ENCODE assay signal across 28 cellular contexts in genomic region chr13:113150545-113151365, GRCh38. TPM values are rescaled to one million over a fixed set of nuclear protein-coding genes. Genes with fewer than 3 reads are reported as not detected.
A peak's percentile ranks its signal among the peaks of the same experiment; 100 is the strongest.
DNase-seq lines count a peak whose midpoint lies in the region; ATAC-seq and TF ChIP-seq lines count a peak whose summit lies in the region.
"Had no signal": no experiment of that assay in that cellular context is flagged by ENCODE, and none has a peak within 500 bp of the region (broad histone marks: within the 10 kb centered on the region; RNA-seq: fewer than 3 reads in every experiment).

No MANE protein-coding gene starts in this region.

- H3T11ph ChIP-seq in H9 (ENCODE audit: low read length) = no peak overlapping the region

- no peak overlapping the region for H4K5ac ChIP-seq in H9 (ENCODE audit: insufficient read length, low read depth, low read length)

- H3K4me2 ChIP-seq in H9 (ENCODE audit: insufficient read depth, insufficient read length, low read length) = no peak overlapping the region

- H3K79me1 ChIP-seq in H9 (ENCODE audit: insufficient read depth, low read depth, low read length, poor library complexity, severe bottlenecking) = no peaks in the 10 kb centered on the region

- no peak overlapping the region for H2AFZ ChIP-seq in H9 (ENCODE audit: low read length)

- H3K56ac ChIP-seq in H9 (ENCODE audit: insufficient read length, low read depth, low read length) = no peak overlapping the region

- H3K4me3 ChIP-seq in CD8-positive, alpha-beta memory T cell (ENCODE audit: low read length) = no peak overlapping the region
- H3K4me3 ChIP-seq: ascending aorta, SJSA1 had no signal

- no peak overlapping the region for H3K4ac ChIP-seq in H9 (ENCODE audit: low read depth, low read length)

- no peak overlapping the region for H3K27ac ChIP-seq in CD8-positive, alpha-beta memory T cell (ENCODE audit: low read depth, low read length)
- no peak overlapping the region for H3K27ac ChIP-seq in H9 (ENCODE audit: insufficient read length, low read depth, low read length)
- H3K27ac ChIP-seq: ascending aorta, foreskin keratinocyte, SJSA1 had no signal

- H2BK12ac ChIP-seq in H9 (ENCODE audit: insufficient read length, low read depth, low read length) = no peak overlapping the region

- peaks cover 7 to 8% of the 10 kb centered on the region in 2 donors for H3K27me3 Mint-ChIP-seq in CD8-positive, alpha-beta memory T cell
- H3K27me3 Mint-ChIP-seq in H9 (ENCODE audit: low read depth) (peaks cover 32% of the 10 kb centered on the region), glutamatergic neuron (ENCODE audit: unreplicated experiment) (peaks cover 10% of the 10 kb centered on the region), neural crest cell (ENCODE audit: low read depth) (peaks cover 31% of the 10 kb centered on the region)
- H3K27me3 Mint-ChIP-seq: activated naive CD4-positive, alpha-beta T cell treated with anti-CD3 and anti-CD28 coated beads, Interleukin-2, amount 50 U/mL, for 24 hours had no signal

- H3K23ac ChIP-seq in H9 (ENCODE audit: insufficient read length, low read depth, low read length) = no peak overlapping the region

- CTCF ChIA-PET in CD8-positive, alpha-beta memory T cell (lab: Charles Lee) = no interaction called here

- no CpG with 5 or more reads among the region's 31 CpGs for WGBS in H9 (ENCODE audit: extremely low coverage, insufficient read length, low lambda C conversion rate)

- POLR2A ChIA-PET in CD8-positive, alpha-beta memory T cell (lab: Charles Lee) = no interaction called here

- no peak overlapping the region for H2BK5ac ChIP-seq in H9 (ENCODE audit: insufficient read length, low read length)

- no peak overlapping the region for H4K8ac ChIP-seq in H9 (replicated peaks; ENCODE audit: insufficient read length, low read depth, low read length)

- peak overlapping the region in 2 of 8 donors; percentile 12 to 76 for H3K27ac Mint-ChIP-seq in CD8-positive, alpha-beta memory T cell
- H3K27ac Mint-ChIP-seq in H9 (no peak overlapping the region), glutamatergic neuron (ENCODE audit: unreplicated experiment) (no peak overlapping the region), neural crest cell (ENCODE audit: unreplicated experiment) (no peak overlapping the region)
- H3K27ac Mint-ChIP-seq: activated naive CD4-positive, alpha-beta T cell treated with anti-CD3 and anti-CD28 coated beads, Interleukin-2, amount 50 U/mL, for 24 hours; stimulated activated naive B cell treated with anti-CD40 and anti-IgM and Interleukin-4, amounts not matched to agents 10 μg/mL and 1 μg/mL and 100 μg/mL, for 72 hours had no signal

- H3K4me3 Mint-ChIP-seq in CD8-positive, alpha-beta memory T cell = peak overlapping the region in 4 of 7 donors; percentile 30 to 52 (median 41)
- no peak overlapping the region for H3K4me3 Mint-ChIP-seq in H9
- peak overlapping the region; percentile 38 for H3K4me3 Mint-ChIP-seq in glutamatergic neuron (ENCODE audit: unreplicated experiment)
- peak overlapping the region; percentile 47 for H3K4me3 Mint-ChIP-seq in neural crest cell

- no peak for ATAC-seq in GM21526 (IDR thresholded peaks at IDR 0.05; ENCODE audit: low FRiP score, unreplicated experiment)
- ATAC-seq: foreskin keratinocyte; HCT116; stimulated activated naive B cell treated with anti-CD40 and anti-IgM and Interleukin-4, amounts not matched to agents 10 μg/mL and 1 μg/mL and 100 μg/mL, for 72 hours had no signal

- no peaks in the 10 kb centered on the region for H3K9me3 ChIP-seq in CD8-positive, alpha-beta memory T cell (ENCODE audit: low read length)
- H3K9me3 ChIP-seq in H9 (ENCODE audit: control insufficient read depth, low read depth, low read length) = no peaks in the 10 kb centered on the region
- H3K9me3 ChIP-seq: ascending aorta, SJSA1 had no signal

- TF ChIP-seq CTCF in H9 (conservative IDR thresholded peaks at IDR 0.05) = no peak
- no peak for TF ChIP-seq CTCF in glutamatergic neuron (IDR thresholded peaks at IDR 0.05; ENCODE audit: partially characterized antibody, unreplicated experiment)
- TF ChIP-seq CTCF in neural crest cell (conservative IDR thresholded peaks at IDR 0.05) = no peak

- H3K27me3 ChIP-seq in CD8-positive, alpha-beta memory T cell (ENCODE audit: insufficient read depth, low read length, poor library complexity, severe bottlenecking) = no peaks in the 10 kb centered on the region
- no peaks in the 10 kb centered on the region; the same call in 1 of the 2 replicates for H3K27me3 ChIP-seq in H9 (ENCODE audit: insufficient read depth, low read length)
- H3K27me3 ChIP-seq: ascending aorta, SJSA1 had no signal

- H3K9me3 Mint-ChIP-seq in CD8-positive, alpha-beta memory T cell = peaks cover 0 to 7% (median 0%) of the 10 kb centered on the region in 5 donors
- H3K9me3 Mint-ChIP-seq in H9 (peaks cover 0 to 3% of the 10 kb centered on the region in 2 experiments; a peak in 3 of 5 replicates), glutamatergic neuron (ENCODE audit: unreplicated experiment) (peaks cover 10% of the 10 kb centered on the region), neural crest cell (peaks cover 5% of the 10 kb centered on the region)
- H3K9me3 Mint-ChIP-seq: activated naive CD4-positive, alpha-beta T cell treated with anti-CD3 and anti-CD28 coated beads, Interleukin-2, amount 50 U/mL, for 24 hours had no signal

- H4K20me1 ChIP-seq in H9 (ENCODE audit: control insufficient read depth, insufficient read depth, insufficient read length) = no peaks in the 10 kb centered on the region

- H3K4me1 ChIP-seq in CD8-positive, alpha-beta memory T cell (ENCODE audit: insufficient read depth, low read length) = peaks cover 14% of the 10 kb centered on the region
- H3K4me1 ChIP-seq in H9 (ENCODE audit: insufficient read depth, low read length) = no peaks in the 10 kb centered on the region
- H3K4me1 ChIP-seq: foreskin keratinocyte had no signal

- no peak overlapping the region for H3K18ac ChIP-seq in H9 (ENCODE audit: insufficient read length, low read depth, low read length)

- no peak for DNase-seq in CD8-positive, alpha-beta memory T cell
- peak; percentile 21 for DNase-seq in H9
- no peak for DNase-seq in glutamatergic neuron
- no peak for DNase-seq in neural crest cell (ENCODE audit: low read depth, low spot score)
- DNase-seq in occipital lobe (lab: John Stamatoyannopoulos, UW) = no peak
- DNase-seq in pons (ENCODE audit: low spot score) = no peak
- DNase-seq: activated CD4-positive, alpha-beta T cell treated with anti-CD3 and anti-CD28 coated beads for 48 hours; effector CD4-positive, alpha-beta T cell; foreskin keratinocyte; GF-D8; hypothalamus; KG1; NCI-H146; NCI-H524 treated with DMSO at 0.1 percent for 48 hours; stimulated activated CD4-positive, alpha-beta T cell treated with anti-CD3 and anti-CD28 coated beads, Interleukin-1b, Interleukin-23, amount 100 ng/mL, for 48 hours; stimulated activated naive B cell treated with anti-CD40 and anti-IgM and Interleukin-4, amounts not matched to agents 10 μg/mL and 1 μg/mL and 100 μg/mL, for 72 hours had no signal

- peaks cover 12% of the 10 kb centered on the region for H3K23me2 ChIP-seq in H9 (ENCODE audit: insufficient read length, low read depth, low read length, poor library complexity, severe bottlenecking)

- H2BK15ac ChIP-seq in H9 (ENCODE audit: low read depth, low read length) = no peak overlapping the region

- H3K79me2 ChIP-seq in H9 (ENCODE audit: insufficient read depth, low read length) = no peaks in the 10 kb centered on the region

- H2BK20ac ChIP-seq in H9 (ENCODE audit: low read depth, low read length, poor library complexity, severe bottlenecking) = no peak overlapping the region

- H4K91ac ChIP-seq in H9 (ENCODE audit: insufficient read length, low read depth, low read length) = no peak overlapping the region

- no peak overlapping the region for H2AK5ac ChIP-seq in H9 (ENCODE audit: insufficient read length, low read length)

- no peak overlapping the region for H3K9ac ChIP-seq in H9 (ENCODE audit: extremely low read depth, insufficient read length, low read length)

- no peak overlapping the region for H3K14ac ChIP-seq in H9 (ENCODE audit: insufficient read depth, low read length)

- no peaks in the 10 kb centered on the region for H3K36me3 ChIP-seq in CD8-positive, alpha-beta memory T cell (ENCODE audit: insufficient read depth, low read length)
- H3K36me3 ChIP-seq: ascending aorta, SJSA1 had no signal

- peaks cover 17 to 22% (median 18%) of the 10 kb centered on the region in 3 donors for H3K4me1 Mint-ChIP-seq in CD8-positive, alpha-beta memory T cell
- H3K4me1 Mint-ChIP-seq in H9 (peaks cover 24 to 27% of the 10 kb centered on the region in 2 experiments), glutamatergic neuron (ENCODE audit: low read depth, unreplicated experiment) (peaks cover 5% of the 10 kb centered on the region), neural crest cell (peaks cover 23% of the 10 kb centered on the region)

- no peaks in the 10 kb centered on the region for H3K36me3 Mint-ChIP-seq in CD8-positive, alpha-beta memory T cell
- H3K36me3 Mint-ChIP-seq in H9 (ENCODE audit: insufficient read depth in 1 of 3, low read depth in 3 of 3) (peaks cover 0 to 4% (median 0%) of the 10 kb centered on the region in 3 experiments; a peak in 3 of 7 replicates), glutamatergic neuron (ENCODE audit: unreplicated experiment) (peaks cover 5% of the 10 kb centered on the region), neural crest cell (ENCODE audit: low read depth) (no peaks in the 10 kb centered on the region)
- H3K36me3 Mint-ChIP-seq: activated naive CD4-positive, alpha-beta T cell treated with anti-CD3 and anti-CD28 coated beads, Interleukin-2, amount 50 U/mL, for 24 hours had no signal

- H2BK120ac ChIP-seq in H9 (ENCODE audit: low read depth, low read length, poor library complexity, severe bottlenecking) = no peak overlapping the region

RNA-seq across cellular contexts. Expression of gene PROZ, which starts 7.7 kb away (rescaled TPM):
- total RNA-seq in CD8-positive, alpha-beta memory T cell = not detected
- not detected for polyA plus RNA-seq in CD8-positive, alpha-beta memory T cell
- total RNA-seq in H9 (2021) = not detected in 2 replicates
- not detected for total RNA-seq in glutamatergic neuron (ENCODE audit: unreplicated experiment)
- total RNA-seq in neural crest cell = not detected in 2 replicates
- not detected for total RNA-seq in occipital lobe
- total RNA-seq: ascending aorta; cerebellum; foreskin keratinocyte; HT1080; progenitor cell of endocrine pancreas; SJSA1; skeletal muscle tissue; T-helper 1 cell treated with Interleukin-12 subunit alpha and Interleukin-12 subunit beta and Interleukin-4 antibody, amounts not matched to agents 30 ng/mL and 1 ng/mL, for 36 hours; temporal lobe had no signal
- polyA plus RNA-seq: esophagus, foreskin keratinocyte had no signal

RNA-seq across cellular contexts. Expression of gene F10, which starts 28.2 kb away (rescaled TPM):
- not detected for total RNA-seq in CD8-positive, alpha-beta memory T cell
- not detected for polyA plus RNA-seq in CD8-positive, alpha-beta memory T cell
- 1.7 TPM in 2 replicates for total RNA-seq in H9 (2021)
- total RNA-seq in glutamatergic neuron (ENCODE audit: unreplicated experiment) = 0.74 TPM
- total RNA-seq in neural crest cell = 0.89 and 1.0 TPM in 2 replicates
- 0.62 TPM for total RNA-seq in occipital lobe
- total RNA-seq: foreskin keratinocyte; HT1080; T-helper 1 cell treated with Interleukin-12 subunit alpha and Interleukin-12 subunit beta and Interleukin-4 antibody, amounts not matched to agents 30 ng/mL and 1 ng/mL, for 36 hours had no signal
- polyA plus RNA-seq: foreskin keratinocyte had no signal

RNA-seq across cellular contexts. Expression of gene F7, which starts 45.2 kb away (rescaled TPM):
- total RNA-seq in CD8-positive, alpha-beta memory T cell = under 1 TPM; 0.22 to 0.29 TPM
- polyA plus RNA-seq in CD8-positive, alpha-beta memory T cell = 0.14 TPM
- total RNA-seq in H9 (2021) (0.66 and 0.81 TPM in 2 replicates), glutamatergic neuron (ENCODE audit: unreplicated experiment) (not detected), neural crest cell (1.0 and 1.2 TPM in 2 replicates), occipital lobe (0.16 TPM)
- total RNA-seq: foreskin keratinocyte; SJSA1; T-helper 1 cell treated with Interleukin-12 subunit alpha and Interleukin-12 subunit beta and Interleukin-4 antibody, amounts not matched to agents 30 ng/mL and 1 ng/mL, for 36 hours had no signal
- polyA plus RNA-seq: foreskin keratinocyte had no signal

RNA-seq across cellular contexts. Expression of gene PCID2, which starts 57.7 kb away (rescaled TPM):
- total RNA-seq in CD8-positive, alpha-beta memory T cell = 10 to 100 TPM; 60.1 to 62.3 TPM
- 90.4 TPM for polyA plus RNA-seq in CD8-positive, alpha-beta memory T cell
- total RNA-seq in H9 (2021) (62.3 and 66.0 TPM in 2 replicates), glutamatergic neuron (ENCODE audit: unreplicated experiment) (48.4 TPM), neural crest cell (56.9 and 60.4 TPM in 2 replicates), occipital lobe (45.9 TPM)

RNA-seq across cellular contexts. Expression of gene CUL4A, which starts 58.7 kb away (rescaled TPM):
- 10 to 100 TPM; 82.5 to 87.3 TPM for total RNA-seq in CD8-positive, alpha-beta memory T cell
- polyA plus RNA-seq in CD8-positive, alpha-beta memory T cell = 67.4 TPM
- 94.7 and 97.9 TPM in 2 replicates for total RNA-seq in H9 (2021)
- 43.2 TPM for total RNA-seq in glutamatergic neuron (ENCODE audit: unreplicated experiment)
- 63.0 and 63.9 TPM in 2 replicates for total RNA-seq in neural crest cell
- 55.7 TPM for total RNA-seq in occipital lobe

Comparison
In these comparisons a context has a peak if more than half of its experiments do, and no peak if none do; other contexts are left out.
1. H3K4me3 Mint-ChIP-seq: peak in CD8-positive, alpha-beta memory T cell (4 of 7), glutamatergic neuron (single experiment) and neural crest cell (single experiment); none in H9 (0 of 2).